Comparison of ENCODE assay signal across 10 cellular contexts in the genomic region with DNA sequence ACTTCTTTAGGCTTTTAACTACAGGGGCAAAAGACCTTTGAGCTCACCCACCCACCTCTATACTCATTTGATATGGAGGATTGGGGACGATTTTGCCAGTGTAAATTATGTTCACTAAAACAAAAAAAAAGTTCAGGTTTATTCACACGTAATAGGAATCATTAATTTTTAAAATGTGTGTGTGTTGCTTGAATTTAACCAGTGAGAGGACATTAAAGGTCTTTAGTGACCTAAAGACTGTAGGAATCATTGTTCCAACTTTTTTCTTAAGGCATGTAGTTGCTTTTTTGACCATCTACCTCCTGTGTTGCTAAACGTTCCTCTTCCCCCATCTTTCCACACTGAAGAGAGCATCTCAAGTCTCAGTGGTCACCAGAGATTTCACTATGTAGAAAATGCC. TPM values are rescaled to one million over a fixed set of nuclear protein-coding genes. Genes with fewer than 3 reads are reported as not detected.
A peak's percentile ranks its signal among the peaks of the same experiment; 100 is the strongest.
DNase-seq lines count a peak whose midpoint lies in the region; ATAC-seq and TF ChIP-seq lines count a peak whose summit lies in the region.
"Had no signal": no experiment of that assay in that cellular context is flagged by ENCODE, and none has a peak within 500 bp of the region (broad histone marks: within the 10 kb centered on the region; RNA-seq: fewer than 3 reads in every experiment).

No MANE protein-coding gene starts in this region.

- no peaks in the 10 kb centered on the region for H3K27me3 Mint-ChIP-seq in naive thymus-derived CD4-positive, alpha-beta T cell

- peaks cover 25 to 74% (median 67%) of the 10 kb centered on the region in 7 donors for H3K4me1 Mint-ChIP-seq in naive thymus-derived CD4-positive, alpha-beta T cell

- no peaks in the 10 kb centered on the region for H3K9me3 ChIP-seq in BLaER1 treated with 17β-estradiol and CSF1 and Interleukin-3, amounts not matched to agents 10 nM and 100 nM (replicated peaks in 1 of 11)
- H3K9me3 ChIP-seq in naive thymus-derived CD4-positive, alpha-beta T cell (ENCODE audit: control insufficient read depth in 2 of 3, low read length in 3 of 3): no peaks in the 10 kb centered on the region

- H3K4me3 Mint-ChIP-seq in naive thymus-derived CD4-positive, alpha-beta T cell: peak overlapping the region; percentile 76 to 99 (median 94)

- H3K9me3 Mint-ChIP-seq in naive thymus-derived CD4-positive, alpha-beta T cell: peaks cover 0 to 2% (median 0%) of the 10 kb centered on the region in 11 donors

- H3K9ac ChIP-seq in BLaER1 treated with 17β-estradiol and CSF1 and Interleukin-3, amounts not matched to agents 10 nM and 100 nM: peak overlapping the region; percentile 74 to 93 (median 88)

- H4K20me1 ChIP-seq in BLaER1 treated with 17β-estradiol and CSF1 and Interleukin-3, amounts not matched to agents 10 nM and 100 nM: peaks cover 0 to 36% (median 4%) of the 10 kb centered on the region in 11 experiments; a peak in 6 of 22 replicates

- peak overlapping the region; percentile 81 to 94 (median 84) for H3K4me2 ChIP-seq in BLaER1 treated with 17β-estradiol and CSF1 and Interleukin-3, amounts not matched to agents 10 nM and 100 nM

- H3K27me3 ChIP-seq in BLaER1 treated with 17β-estradiol and CSF1 and Interleukin-3, amounts not matched to agents 10 nM and 100 nM: no peaks in the 10 kb centered on the region
- no peaks in the 10 kb centered on the region for H3K27me3 ChIP-seq in naive thymus-derived CD4-positive, alpha-beta T cell (ENCODE audit: control insufficient read depth in 2 of 2, insufficient read depth in 2 of 2, low read length in 2 of 2)

- ATAC-seq in naive thymus-derived CD4-positive, alpha-beta T cell: no peak
- no peak for ATAC-seq in GM18870 (IDR thresholded peaks at IDR 0.05; ENCODE audit: unreplicated experiment)
- ATAC-seq: right cardiac atrium had no signal

- H3K36me3 Mint-ChIP-seq in naive thymus-derived CD4-positive, alpha-beta T cell: peaks cover 22 to 35% (median 28%) of the 10 kb centered on the region in 5 donors

- TF ChIP-seq CTCF in LNCaP clone FGC (IDR thresholded peaks at IDR 0.05; ENCODE audit: control insufficient read depth, extremely low read depth, insufficient read depth): no peak
- TF ChIP-seq CTCF in choroid plexus epithelial cell (conservative IDR thresholded peaks at IDR 0.05; ENCODE audit: low read depth, low read length): no peak
- no peak for TF ChIP-seq CTCF in GM10266 (IDR thresholded peaks at IDR 0.05; ENCODE audit: control insufficient read depth, insufficient read depth, low read depth, missing control alignments)

- H3K27ac Mint-ChIP-seq in naive thymus-derived CD4-positive, alpha-beta T cell: peak overlapping the region; percentile 58 to 97 (median 87)

- intact Hi-C loops in naive thymus-derived CD4-positive, alpha-beta T cell (cut with micrococcal nuclease): loop anchor here (2.0 to 5.0 kb wide), 8 partner anchors 64 to 1334 kb away; a partner anchor contains a TSS
- intact Hi-C loops in head of caudate nucleus (cut with DNase I): loop anchor here (2.0 to 5.0 kb wide), 2 partner anchors 37 to 86 kb away; a partner anchor contains a TSS

- peaks cover 19 to 36% (median 27%) of the 10 kb centered on the region in 10 experiments for H3K4me1 ChIP-seq in BLaER1 treated with 17β-estradiol and CSF1 and Interleukin-3, amounts not matched to agents 10 nM and 100 nM
- H3K4me1 ChIP-seq in naive thymus-derived CD4-positive, alpha-beta T cell (ENCODE audit: control insufficient read depth in 2 of 2, insufficient read depth in 2 of 2, low read length in 2 of 2): peaks cover 21 to 22% of the 10 kb centered on the region in 2 donors

- CTCF ChIA-PET in naive thymus-derived CD4-positive, alpha-beta T cell (lab: Charles Lee): interaction anchor here (2.8 kb wide), 1 partner anchor 38 kb away, joined by 19 read pairs; a partner anchor contains a TSS

- H3K27ac ChIP-seq in BLaER1 treated with 17β-estradiol and CSF1 and Interleukin-3, amounts not matched to agents 10 nM and 100 nM: peak overlapping the region in 9 of 11 experiments; percentile 84 to 94 (median 91); a peak in 15 of 22 replicates
- peak overlapping the region; percentile 77 for H3K27ac ChIP-seq in naive thymus-derived CD4-positive, alpha-beta T cell (ENCODE audit: low read depth, low read length)

- H3K36me3 ChIP-seq in BLaER1 treated with 17β-estradiol and CSF1 and Interleukin-3, amounts not matched to agents 10 nM and 100 nM: peaks cover 48 to 52% (median 51%) of the 10 kb centered on the region in 11 experiments
- peaks cover 11 to 40% (median 16%) of the 10 kb centered on the region in 3 experiments for H3K36me3 ChIP-seq in naive thymus-derived CD4-positive, alpha-beta T cell (ENCODE audit: control insufficient read depth in 2 of 3, insufficient read depth in 3 of 3, low read length in 3 of 3)

- no peak for DNase-seq in LNCaP clone FGC (ENCODE audit: low read depth)
- DNase-seq in choroid plexus epithelial cell (ENCODE audit: low read depth): no peak
- DNase-seq in naive thymus-derived CD4-positive, alpha-beta T cell: no peak
- DNase-seq in GM10266 (ENCODE audit: extremely low spot score): no peak
- no peak for DNase-seq in head of caudate nucleus
- no peak for DNase-seq in AG08396 (ENCODE audit: low spot score)
- DNase-seq: right cardiac atrium had no signal

- POLR2A ChIA-PET in naive thymus-derived CD4-positive, alpha-beta T cell (lab: Charles Lee): interaction anchor here (1.2 to 5.7 kb wide), 4 partner anchors 37 to 725 kb away, joined by 3 to 59 read pairs (median 12); a partner anchor contains a TSS

- peak overlapping the region; percentile 67 to 92 (median 82) for H3K4me3 ChIP-seq in BLaER1 treated with 17β-estradiol and CSF1 and Interleukin-3, amounts not matched to agents 10 nM and 100 nM
- H3K4me3 ChIP-seq in LNCaP clone FGC (ENCODE audit: low read depth, low read length) (peak overlapping the region; percentile 88), choroid plexus epithelial cell (ENCODE audit: low read depth, low read length) (peak overlapping the region; percentile 71)
- H3K4me3 ChIP-seq in naive thymus-derived CD4-positive, alpha-beta T cell (ENCODE audit: low read length): peak overlapping the region; percentile 84

RNA-seq across cellular contexts. Expression of a gene that starts 1.1 kb away (rescaled TPM):
- 100 to 1,000 TPM in 3 of 5 experiments, 10 to 100 TPM in 2; 86.4 to 148 (median 107) TPM for total RNA-seq in naive thymus-derived CD4-positive, alpha-beta T cell
- 100 to 1,000 TPM; 299 to 360 TPM for polyA plus RNA-seq in naive thymus-derived CD4-positive, alpha-beta T cell

RNA-seq across cellular contexts. Expression of a gene that starts 24.6 kb away (rescaled TPM):
- total RNA-seq in naive thymus-derived CD4-positive, alpha-beta T cell: 10 to 100 TPM in 1 of 5 experiments, 1 to 10 TPM in 4; 1.2 to 11.4 (median 1.9) TPM
- not detected for polyA plus RNA-seq in naive thymus-derived CD4-positive, alpha-beta T cell

RNA-seq across cellular contexts. Expression of a gene that starts 31.1 kb away (rescaled TPM):
- total RNA-seq in naive thymus-derived CD4-positive, alpha-beta T cell: under 1 TPM in 2 of 5 experiments, not detected in 3; 0.11 to 0.15 TPM
- not detected for polyA plus RNA-seq in naive thymus-derived CD4-positive, alpha-beta T cell
- total RNA-seq: right cardiac atrium, RPMI7951 had no signal
- polyA plus RNA-seq: right cardiac atrium had no signal

RNA-seq across cellular contexts. Expression of a gene that starts 37.2 kb away (rescaled TPM):
- 1 to 10 TPM in 4 of 5 experiments, under 1 TPM in 1; 0.83 to 6.3 (median 1.5) TPM for total RNA-seq in naive thymus-derived CD4-positive, alpha-beta T cell
- not detected for polyA plus RNA-seq in naive thymus-derived CD4-positive, alpha-beta T cell

RNA-seq across cellular contexts. Expression of a gene that starts 37.3 kb away (rescaled TPM):
- 10 to 100 TPM; 40.7 to 77.9 (median 53.6) TPM for total RNA-seq in naive thymus-derived CD4-positive, alpha-beta T cell
- polyA plus RNA-seq in naive thymus-derived CD4-positive, alpha-beta T cell: 10 to 100 TPM; 15.1 to 19.4 TPM
